ENCODE assay signal across 12 cellular contexts in genomic region chr10:98374176-98374969, GRCh38. TPM values are rescaled to one million over a fixed set of nuclear protein-coding genes. Genes with fewer than 3 reads are reported as not detected.
DNase-seq lines count a peak whose midpoint lies in the region; ATAC-seq and TF ChIP-seq lines count a peak whose summit lies in the region.
"Had no signal": no experiment of that assay in that cellular context is flagged by ENCODE, and none has a peak within 500 bp of the region (broad histone marks: within the 10 kb centered on the region; RNA-seq: fewer than 3 reads in every experiment).

No MANE protein-coding gene starts in this region.

- CTCF ChIA-PET in PC-3 (lab: Charles Lee) (no interaction called here), GM10248 (lab: Yijun Ruan, JAX) (interaction anchor here (0.7 to 2.0 kb wide), 3 partner anchors 9 to 51 kb away, joined by 4 to 5 read pairs (median 4); no protein-coding TSS in a partner anchor)

- no peaks in the 10 kb centered on the region for H3K9me2 ChIP-seq in PC-3 (replicated peaks; ENCODE audit: low read length)

- POLR2A ChIA-PET in PC-3 (lab: Charles Lee; ENCODE audit: unreplicated experiment) (interaction anchor here (0.6 kb wide), 1 partner anchor 65 kb away, joined by 3 read pairs; no protein-coding TSS in a partner anchor), GM10248 (lab: Yijun Ruan, JAX) (no interaction called here)

- no peaks in the 10 kb centered on the region for H3K9me3 ChIP-seq in PC-3 (ENCODE audit: low read length)
- H3K9me3 ChIP-seq: BLaER1, esophagus squamous epithelium had no signal

- H3K27me3 ChIP-seq in PC-3 (ENCODE audit: low read length), result no peaks in the 10 kb centered on the region
- H3K27me3 ChIP-seq: BLaER1 had no signal

- H3K4me1 ChIP-seq in PC-3 (ENCODE audit: insufficient read depth, low read length), result peaks cover 30% of the 10 kb centered on the region

- ATAC-seq in Right ventricle myocardium superior (ENCODE audit: poor library complexity) (peak; percentile 35), PC-3 (peak; percentile 98), HG02970 (IDR thresholded peaks at IDR 0.05; ENCODE audit: low FRiP score, unreplicated experiment) (no peak)

- peak overlapping the region; percentile 52; the same call in 1 of the 2 replicates for H3K9ac ChIP-seq in PC-3 (ENCODE audit: low read length)
- H3K9ac ChIP-seq: BLaER1 had no signal

- H3K36me3 ChIP-seq in PC-3 (ENCODE audit: low read depth, low read length), result no peaks in the 10 kb centered on the region
- H3K36me3 ChIP-seq: BLaER1, esophagus squamous epithelium had no signal

- peak overlapping the region; percentile 67 for H2AFZ ChIP-seq in PC-3 (ENCODE audit: low read length)

- no peaks in the 10 kb centered on the region for H3K79me2 ChIP-seq in PC-3 (ENCODE audit: low read length)

- no TSS peak for BruUV-seq in PC-3 (replicated peaks; lab: Mats Ljungman, UMichigan)

- intact Hi-C loops in Right ventricle myocardium superior (cut with DNase I) (no loop called here), cardiac septum (cut with DNase I) (no loop called here), PC-3 (cut with micrococcal nuclease) (no loop called here)

- H3K4me3 ChIP-seq in PC-3 (ENCODE audit: low read length) (peak overlapping the region; percentile 53; the same call in 1 of the 2 replicates), foreskin fibroblast (ENCODE audit: low read depth in 1 of 2, low read length in 2 of 2) (no peak overlapping the region)
- H3K4me3 ChIP-seq: BLaER1, esophagus squamous epithelium had no signal

- peaks cover 7% of the 10 kb centered on the region for H3F3A ChIP-seq in PC-3 (ENCODE audit: low read length, unreplicated experiment)

- peak overlapping the region; percentile 82 for H3K4me2 ChIP-seq in PC-3 (ENCODE audit: low read length)
- H3K4me2 ChIP-seq: BLaER1 had no signal

- peak overlapping the region; percentile 95 for H3K27ac ChIP-seq in PC-3 (ENCODE audit: low read length)
- H3K27ac ChIP-seq: BLaER1, esophagus squamous epithelium, HL-60 had no signal

- H4K20me1 ChIP-seq in PC-3 (ENCODE audit: low read length), result no peaks in the 10 kb centered on the region
- H4K20me1 ChIP-seq: BLaER1 had no signal

- DNase-seq in Right ventricle myocardium superior, result no peak
- DNase-seq in cardiac septum (ENCODE audit: low spot score), result no peak
- peak; percentile 78 for DNase-seq in PC-3
- peak; percentile 69 to 82 for DNase-seq in foreskin fibroblast
- DNase-seq in smooth muscle cell of the brain vasculature (ENCODE audit: low read depth, low spot score), result peak; percentile 40
- no peak for DNase-seq in NCI-H2171 (lab: John Stamatoyannopoulos, UW)
- no peak for DNase-seq in GM10248 (ENCODE audit: extremely low spot score)
- DNase-seq: esophagus squamous epithelium, naive B cell had no signal

- TF ChIP-seq CTCF in PC-3 (conservative IDR thresholded peaks at IDR 0.05; ENCODE audit: low read depth, low read length) (no peak), foreskin fibroblast (IDR thresholded peaks at IDR 0.05; ENCODE audit: low read depth, low read length) (no peak), GM10248 (IDR thresholded peaks at IDR 0.05; ENCODE audit: control extremely low read depth, extremely low read depth, low read depth, missing control alignments) (no peak)

RNA-seq across cellular contexts. Expression of gene PYROXD2, which starts 40.6 kb away (rescaled TPM):
- total RNA-seq in Right ventricle myocardium superior, result 8.4 TPM
- total RNA-seq in cardiac septum, result 11.7 TPM
- 3.1 and 9.4 TPM in 2 replicates for total RNA-seq in PC-3 (2014; rRNA removed)

Comparison
In these comparisons a context has a peak if more than half of its experiments do, and no peak if none do; other contexts are left out.
1. DNase-seq: peak in PC-3 (single experiment), foreskin fibroblast (2 of 2) and smooth muscle cell of the brain vasculature (single experiment); none in Right ventricle myocardium superior (single experiment), cardiac septum (single experiment), NCI-H2171 (single experiment) and GM10248 (single experiment).